ENCODE assay signal across 1 cellular context in genomic region chr2:176638167-176639015, GRCh38.
TF ChIP-seq lines count a peak whose summit lies in the region.

No MANE protein-coding gene starts in this region.

TF ChIP-seq in K562, 482 proteins besides CTCF, POLR2A, EP300 and RAD21 (continued from another document and continues in another):
- TF ChIP-seq ESRRB (CRISPR knock-in tag; IDR thresholded peaks at IDR 0.05; ENCODE audit: borderline replicate concordance): no peak
- TF ChIP-seq ZSCAN29 (IDR thresholded peaks at IDR 0.05): no peak
- TF ChIP-seq CHCHD3 (CRISPR knock-in tag; IDR thresholded peaks at IDR 0.05): no peak
- no peak for TF ChIP-seq U2AF1 (optimal IDR thresholded peaks at IDR 0.05; ENCODE audit: low read depth, low read length)
- no peak for TF ChIP-seq DMBX1 (CRISPR knock-in tag; IDR thresholded peaks at IDR 0.05; ENCODE audit: borderline replicate concordance)
- TF ChIP-seq ZNF280B (CRISPR knock-in tag; IDR thresholded peaks at IDR 0.05): no peak
- TF ChIP-seq MCM2 (IDR thresholded peaks at IDR 0.05; ENCODE audit: low read depth): no peak
- TF ChIP-seq HNRNPUL1 (IDR thresholded peaks at IDR 0.05; ENCODE audit: low read length): no peak
- no peak for TF ChIP-seq CTCFL (IDR thresholded peaks at IDR 0.05; ENCODE audit: borderline replicate concordance, insufficient read depth, low read depth, low read length, poor library complexity, severe bottlenecking)
- TF ChIP-seq THRAP3 (IDR thresholded peaks at IDR 0.05; ENCODE audit: borderline replicate concordance): no peak
- no peak for TF ChIP-seq PHF20 (IDR thresholded peaks at IDR 0.05; ENCODE audit: partially characterized antibody)
- no peak for TF ChIP-seq HMG20A (CRISPR knock-in tag; conservative IDR thresholded peaks at IDR 0.05)
- TF ChIP-seq HDGF (IDR thresholded peaks at IDR 0.05): no peak
- peak; percentile 57 for TF ChIP-seq CXXC5 (CRISPR knock-in tag; IDR thresholded peaks at IDR 0.05)
- no peak for TF ChIP-seq PTRF (tag; IDR thresholded peaks at IDR 0.05)
- TF ChIP-seq MYNN (IDR thresholded peaks at IDR 0.05): no peak
- TF ChIP-seq MYNN (CRISPR knock-in tag; IDR thresholded peaks at IDR 0.05): no peak
- no peak for TF ChIP-seq ARID4B (CRISPR knock-in tag; IDR thresholded peaks at IDR 0.05)
- no peak for TF ChIP-seq GATAD2B (IDR thresholded peaks at IDR 0.05; ENCODE audit: borderline replicate concordance)
- TF ChIP-seq NFE2L1 (tag; IDR thresholded peaks at IDR 0.05; ENCODE audit: borderline replicate concordance, low read depth): no peak
- TF ChIP-seq L3MBTL2 (IDR thresholded peaks at IDR 0.05): no peak
- TF ChIP-seq ZNF23 (CRISPR knock-in tag; IDR thresholded peaks at IDR 0.05): no peak
- no peak for TF ChIP-seq ZNF12 (CRISPR knock-in tag; IDR thresholded peaks at IDR 0.05)
- no peak for TF ChIP-seq NR4A1 (CRISPR knock-in tag; IDR thresholded peaks at IDR 0.05)
- TF ChIP-seq NR4A1 (tag; IDR thresholded peaks at IDR 0.05): no peak
- no peak for TF ChIP-seq E2F8 (IDR thresholded peaks at IDR 0.05; ENCODE audit: low read depth, partially characterized antibody)
- no peak for TF ChIP-seq STAT5A (IDR thresholded peaks at IDR 0.05; ENCODE audit: borderline replicate concordance, low read length)
- no peak for TF ChIP-seq ZNF318 (IDR thresholded peaks at IDR 0.05; ENCODE audit: borderline replicate concordance in 1 of 2, low read depth in 1 of 2)
- TF ChIP-seq ZKSCAN8 (CRISPR knock-in tag; IDR thresholded peaks at IDR 0.05): no peak
- no peak for TF ChIP-seq MTF1 (CRISPR knock-in tag; IDR thresholded peaks at IDR 0.05; ENCODE audit: borderline replicate concordance)
- no peak for TF ChIP-seq CGGBP1 (CRISPR knock-in tag; IDR thresholded peaks at IDR 0.05)
- no peak for TF ChIP-seq TBP (optimal IDR thresholded peaks at IDR 0.05; ENCODE audit: low read depth, low read length)
- TF ChIP-seq ETV6 (IDR thresholded peaks at IDR 0.05; ENCODE audit: borderline replicate concordance in 1 of 2, low read depth in 2 of 2, low read length in 1 of 2): no peak
- no peak for TF ChIP-seq ETV6 (CRISPR knock-in tag; IDR thresholded peaks at IDR 0.05; ENCODE audit: borderline replicate concordance)
- no peak for TF ChIP-seq RHOXF2B (CRISPR knock-in tag; conservative IDR thresholded peaks at IDR 0.05)
- no peak for TF ChIP-seq CBFA2T3 (IDR thresholded peaks at IDR 0.05)
- TF ChIP-seq TFE3 (CRISPR knock-in tag; IDR thresholded peaks at IDR 0.05): peak; percentile 47
- no peak for TF ChIP-seq MITF (IDR thresholded peaks at IDR 0.05)
- TF ChIP-seq PTTG1 (tag; IDR thresholded peaks at IDR 0.05; ENCODE audit: low read depth): no peak
- TF ChIP-seq RBM15 (IDR thresholded peaks at IDR 0.05; ENCODE audit: insufficient read depth, low read length): no peak
- TF ChIP-seq POLR2AphosphoS2 (IDR thresholded peaks at IDR 0.05; ENCODE audit: low read length): no peak
- TF ChIP-seq RFX7 (CRISPR knock-in tag; IDR thresholded peaks at IDR 0.05): no peak
- TF ChIP-seq ETV1 (tag; conservative IDR thresholded peaks at IDR 0.05; ENCODE audit: low read depth): no peak
- no peak for TF ChIP-seq PHF21A (IDR thresholded peaks at IDR 0.05; ENCODE audit: borderline replicate concordance, low read depth)
